Comparison of ENCODE assay signal across 10 cellular contexts in the genomic region with DNA sequence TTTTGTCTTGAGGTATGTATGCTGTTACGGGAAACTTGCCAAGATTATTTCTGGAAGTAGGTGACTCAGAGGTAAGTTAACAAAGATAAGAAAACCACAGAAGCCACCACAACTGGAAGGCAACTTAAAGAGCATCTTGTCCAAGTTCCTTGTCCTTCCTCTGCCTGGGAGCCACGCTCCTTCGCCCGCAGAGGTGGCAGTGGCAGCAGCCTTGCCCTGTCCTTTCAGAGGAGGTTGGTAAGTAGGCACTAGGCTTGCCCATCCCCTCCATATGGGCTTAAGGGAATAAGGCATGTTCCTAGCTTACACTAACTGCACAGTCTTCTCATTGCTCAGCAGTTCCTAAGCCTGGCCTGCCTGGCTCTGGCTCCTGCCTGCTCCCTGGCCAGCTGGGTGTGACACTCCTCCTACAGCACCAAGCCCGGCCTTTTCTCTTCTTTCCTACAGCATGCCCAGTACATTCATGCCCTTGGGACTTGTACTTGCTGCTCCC. TPM values are rescaled to one million over a fixed set of nuclear protein-coding genes. Genes with fewer than 3 reads are reported as not detected.
DNase-seq lines count a peak whose midpoint lies in the region; ATAC-seq, FAIRE-seq and TF ChIP-seq lines count a peak whose summit lies in the region.
"Had no signal": no experiment of that assay in that cellular context is flagged by ENCODE, and none has a peak within 500 bp of the region (broad histone marks: within the 10 kb centered on the region; RNA-seq: fewer than 3 reads in every experiment).

No MANE protein-coding gene starts in this region.

- no TSS peak for BruUV-seq in GM12878 (replicated peaks; lab: Mats Ljungman, UMichigan)

- no peaks in the 10 kb centered on the region; a peak in 2 of 4 replicates for H3K27me3 ChIP-seq in GM12878 (replicated peaks in 1 of 2; ENCODE audit: control insufficient read depth in 2 of 2, insufficient read depth in 2 of 2, low read length in 1 of 2)
- no peaks in the 10 kb centered on the region for H3K27me3 ChIP-seq in left lung
- no peaks in the 10 kb centered on the region for H3K27me3 ChIP-seq in HAP-1 (ENCODE audit: low read depth)
- H3K27me3 ChIP-seq: dorsolateral prefrontal cortex, right lobe of liver had no signal

- TF ChIP-seq POLR2A in GM12878 (IDR thresholded peaks at IDR 0.05; ENCODE audit: low read depth, low read length), result no peak

- POLR2A ChIA-PET in GM12878 (lab: Charles Lee), result no interaction called here
- POLR2A ChIA-PET in activated CD4-positive, alpha-beta memory T cell treated with anti-CD3 and anti-CD28 coated beads, Interleukin-2, amount 10 ng/mL, durations not matched to agents 7 days and 5 days (lab: Charles Lee), result no interaction called here

- H3K4me3 ChIP-seq in LNCaP clone FGC (ENCODE audit: low read depth, low read length) (no peak overlapping the region), GM12878 (no peak overlapping the region), left lung (no peak overlapping the region), HAP-1 (no peak overlapping the region)
- H3K4me3 ChIP-seq: dorsolateral prefrontal cortex, right lobe of liver had no signal

- in situ Hi-C loops in GM12878 (cut with MboI) (no loop called here), HAP-1 (cut with MboI; ENCODE audit: low sequenced_read_pairs) (no loop called here)

- H3K4me1 Mint-ChIP-seq in activated CD4-positive, alpha-beta memory T cell treated with anti-CD3 and anti-CD28 coated beads, Interleukin-2, amount 10 ng/mL, durations not matched to agents 7 days and 5 days, result peaks cover 11% of the 10 kb centered on the region

- H3K9ac ChIP-seq in GM12878 (ENCODE audit: control insufficient read depth, insufficient read depth, low read length), result no peak overlapping the region

- H3K36me3 Mint-ChIP-seq in activated CD4-positive, alpha-beta memory T cell treated with anti-CD3 and anti-CD28 coated beads, Interleukin-2, amount 10 ng/mL, durations not matched to agents 7 days and 5 days (ENCODE audit: low read depth), result no peaks in the 10 kb centered on the region

- H3K27ac Mint-ChIP-seq in activated CD4-positive, alpha-beta memory T cell treated with anti-CD3 and anti-CD28 coated beads, Interleukin-2, amount 10 ng/mL, durations not matched to agents 7 days and 5 days, result no peak overlapping the region

- intact Hi-C loops in GM12878 (cut with micrococcal nuclease; ENCODE audit: unreplicated experiment), result no loop called here
- intact Hi-C loops in left lung (cut with DNase I), result no loop called here

- DNase-seq in AG08395 (ENCODE audit: low spot score) (peak; percentile 70), LNCaP clone FGC (ENCODE audit: low read depth) (peak; percentile 46), GM12878 (ENCODE audit: low read depth, low spot score) (no peak), left lung (peak in 1 of 2 donors; percentile 46), HAP-1 (ENCODE audit: low spot score in 2 of 2) (no peak)
- no peak for DNase-seq in activated CD4-positive, alpha-beta memory T cell treated with anti-CD3 and anti-CD28 coated beads, Interleukin-2, amount 10 ng/mL, durations not matched to agents 7 days and 5 days

- no peak overlapping the region for H3K4me3 Mint-ChIP-seq in activated CD4-positive, alpha-beta memory T cell treated with anti-CD3 and anti-CD28 coated beads, Interleukin-2, amount 10 ng/mL, durations not matched to agents 7 days and 5 days

- no peak for TF ChIP-seq CTCF in LNCaP clone FGC (IDR thresholded peaks at IDR 0.05; ENCODE audit: control insufficient read depth, extremely low read depth, insufficient read depth)
- TF ChIP-seq CTCF in GM12878 (IDR thresholded peaks at IDR 0.05 in 2 of 3, conservative IDR thresholded peaks at IDR 0.05 in 1 of 3; ENCODE audit: control insufficient read depth in 2 of 3, extremely low read depth in 1 of 3, insufficient read depth in 1 of 3, low read depth in 3 of 3, low read length in 3 of 3), result no peak
- TF ChIP-seq CTCF in left lung (IDR thresholded peaks at IDR 0.05), result no peak

- H3K4me1 ChIP-seq in GM12878 (ENCODE audit: control insufficient read depth, insufficient read depth, low read length) (no peaks in the 10 kb centered on the region), left lung (peaks cover 17 to 45% of the 10 kb centered on the region in 2 donors), HAP-1 (no peaks in the 10 kb centered on the region)
- H3K4me1 ChIP-seq: right lobe of liver had no signal

- no peaks in the 10 kb centered on the region for H3K79me2 ChIP-seq in GM12878 (ENCODE audit: control insufficient read depth, insufficient read depth, low read length)

- 41% methylated on average over 5 of the region's 5 CpGs for WGBS in GM12878 (ENCODE audit: insufficient coverage, insufficient replicate concordance, low lambda C conversion rate, missing lambda C conversion rate)

- peaks cover 3% of the 10 kb centered on the region for H3K27me3 Mint-ChIP-seq in activated CD4-positive, alpha-beta memory T cell treated with anti-CD3 and anti-CD28 coated beads, Interleukin-2, amount 10 ng/mL, durations not matched to agents 7 days and 5 days

- H3K4me2 ChIP-seq in GM12878 (ENCODE audit: control insufficient read depth, insufficient read depth), result no peak overlapping the region

- RAD21 ChIA-PET in GM12878 (lab: Charles Lee; ENCODE audit: unreplicated experiment), result no interaction called here

- SMC1A ChIA-PET in GM12878 (lab: Charles Lee; ENCODE audit: uncharacterized antibody, unreplicated experiment), result no interaction called here

- no peaks in the 10 kb centered on the region for H3K9me3 Mint-ChIP-seq in activated CD4-positive, alpha-beta memory T cell treated with anti-CD3 and anti-CD28 coated beads, Interleukin-2, amount 10 ng/mL, durations not matched to agents 7 days and 5 days

- no peaks in the 10 kb centered on the region for H4K20me1 ChIP-seq in GM12878 (ENCODE audit: control insufficient read depth, insufficient read depth)

- no peaks in the 10 kb centered on the region for H3K9me3 ChIP-seq in GM12878 (replicated peaks; ENCODE audit: control insufficient read depth, insufficient read depth, low read length)
- H3K9me3 ChIP-seq in left lung, result no peaks in the 10 kb centered on the region
- H3K9me3 ChIP-seq in HAP-1, result no peaks in the 10 kb centered on the region
- H3K9me3 ChIP-seq: right lobe of liver had no signal

- CTCF ChIA-PET in GM12878 (lab: Yijun Ruan, JAX), result no interaction called here
- CTCF ChIA-PET in activated CD4-positive, alpha-beta memory T cell treated with anti-CD3 and anti-CD28 coated beads, Interleukin-2, amount 10 ng/mL, durations not matched to agents 7 days and 5 days (lab: Charles Lee), result no interaction called here

- TF ChIP-seq RAD21 in GM12878 (IDR thresholded peaks at IDR 0.05; ENCODE audit: insufficient read depth, low read depth, low read length), result no peak

- ATAC-seq in GM12878 (no peak), left lung (peak; percentile 75), GM21529 (IDR thresholded peaks at IDR 0.05; ENCODE audit: unreplicated experiment) (no peak), HG02885 (IDR thresholded peaks at IDR 0.05; ENCODE audit: poor library complexity, unreplicated experiment) (no peak)

- no peak for TF ChIP-seq EP300 in GM12878 (IDR thresholded peaks at IDR 0.05; ENCODE audit: borderline replicate concordance in 1 of 2, control insufficient read depth in 1 of 2, low read depth in 2 of 2, low read length in 2 of 2)

- no peaks in the 10 kb centered on the region; a peak in 1 of 4 replicates for H3K36me3 ChIP-seq in GM12878 (ENCODE audit: control insufficient read depth in 2 of 2, insufficient read depth in 2 of 2, low read length in 1 of 2)
- peaks cover 0 to 5% of the 10 kb centered on the region in 2 donors for H3K36me3 ChIP-seq in left lung
- no peaks in the 10 kb centered on the region for H3K36me3 ChIP-seq in HAP-1 (replicated peaks)
- H3K36me3 ChIP-seq: right lobe of liver had no signal

- H3K27ac ChIP-seq in GM12878 (ENCODE audit: control insufficient read depth, insufficient read depth) (no peak overlapping the region), left lung (peak overlapping the region; percentile 11 to 67)
- H3K27ac ChIP-seq: right lobe of liver had no signal

- no peak overlapping the region for H2AFZ ChIP-seq in GM12878 (ENCODE audit: control insufficient read depth, low read depth, low read length)

- FAIRE-seq in GM12878 (lab: Jason Lieb, UNC), result no peak

TF ChIP-seq in GM12878, 131 proteins besides CTCF, POLR2A, EP300 and RAD21 (continues in another document):
- TF ChIP-seq RUNX3 (IDR thresholded peaks at IDR 0.05; ENCODE audit: low read length) (peak; percentile 8; the same call in 1 of the 2 replicates), SUPT20H (IDR thresholded peaks at IDR 0.05; ENCODE audit: borderline replicate concordance, control insufficient read depth, low read depth, low read length) (no peak)

RNA-seq across cellular contexts. Expression of gene RAB6B, which starts 48.0 kb away (rescaled TPM):
- not detected in 2 replicates for total RNA-seq in GM12878 (2013; cell fraction: nucleolus; rRNA removed)
- total RNA-seq in GM12878 (2014; rRNA removed) (not detected in 2 replicates), GM12878 (2014; rRNA removed; fragmentation: Illumina TruSeq; extraction: Trizol) (not detected in 2 replicates), GM12878 (2021) (0.13 TPM in 1 of 2 replicates, not detected in the other), left lung (10 to 100 TPM in 1 of 2 donors, 1 to 10 TPM in 1; 3.7 to 11.4 TPM)
- 0.47 TPM for polyA plus RNA-seq in GM12878 (2011; ENCODE audit: low read depth)
- polyA plus RNA-seq in GM12878 (2011; rRNA removed) (not detected in 2 replicates), GM12878 (2014; fragmentation: Illumina TruSeq; extraction: Trizol) (0.01 TPM in 1 of 2 replicates, not detected in the other), GM12878 (2014; fragmentation: Nextera tagmentation; extraction: Ambion mirVana) (under 1 TPM in 1 of 2 experiments, not detected in 1; 0.02 TPM), GM12878 (2014; rRNA removed) (0.04 TPM in 1 of 2 replicates, not detected in the other), GM12878 (2016; fragmentation: Nextera tagmentation; extraction: Ambion mirVana) (under 1 TPM; 0.09 to 0.16 TPM)
- not detected in 2 replicates for polyA plus RNA-seq in GM12878 (2011; cell fraction: cytosol; rRNA removed)
- 0.03 TPM in 1 of 2 replicates, not detected in the other for polyA plus RNA-seq in GM12878 (2011; cell fraction: nucleus; rRNA removed)
- 0.57 and 1.5 TPM in 2 replicates for polyA plus RNA-seq in GM12878 (2012)
- not detected in 2 replicates for polyA minus RNA-seq in GM12878 (2011; rRNA and poly(A)+ RNA removed)
- polyA minus RNA-seq in GM12878 (2011; cell fraction: cytosol; rRNA and poly(A)+ RNA removed), result not detected in 2 replicates
- polyA minus RNA-seq in GM12878 (2011; cell fraction: nucleus; rRNA and poly(A)+ RNA removed), result not detected in 2 replicates
- total RNA-seq in activated CD4-positive, alpha-beta memory T cell treated with anti-CD3 and anti-CD28 coated beads, Interleukin-2, amount 10 ng/mL, durations not matched to agents 7 days and 5 days, result 1 to 10 TPM; 3.3 to 4.5 TPM

Comparison
In these comparisons a context has a peak if more than half of its experiments do, and no peak if none do; other contexts are left out.
1. DNase-seq: peak in AG08395 (single experiment) and LNCaP clone FGC (single experiment); none in GM12878 (single experiment), HAP-1 (0 of 2) and activated CD4-positive, alpha-beta memory T cell treated with anti-CD3 and anti-CD28 coated beads, Interleukin-2, amount 10 ng/mL, durations not matched to agents 7 days and 5 days (single experiment).